ENCODE assay signal across 10 cellular contexts in the genomic region with DNA sequence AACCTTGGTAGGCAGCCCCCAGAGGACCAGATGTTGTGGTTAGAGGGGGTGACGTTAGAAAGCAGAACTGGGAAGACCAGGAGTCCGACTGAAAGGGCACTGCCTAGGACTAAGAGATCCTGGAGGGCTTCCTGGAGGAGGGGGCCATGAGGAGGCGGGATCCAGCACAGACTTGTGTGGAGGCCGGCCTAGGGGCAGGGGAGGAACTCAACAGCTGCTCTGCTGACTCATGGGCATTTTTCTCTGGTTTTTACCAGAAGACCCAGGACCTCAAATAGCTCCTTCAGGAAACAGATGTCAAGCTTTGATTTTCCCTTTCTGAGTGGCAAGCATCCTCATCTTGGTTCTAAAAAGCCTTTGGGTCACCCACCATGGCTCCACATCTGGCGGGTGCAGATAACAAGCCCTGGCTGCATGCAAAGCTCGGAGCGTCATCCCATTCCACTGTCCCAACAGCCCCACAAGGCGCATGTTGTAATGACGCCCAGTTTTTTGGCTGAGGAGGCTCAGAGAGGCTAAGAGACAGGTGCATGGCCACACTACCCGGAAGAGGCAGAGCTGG. TPM values are rescaled to one million over a fixed set of nuclear protein-coding genes. Genes with fewer than 3 reads are reported as not detected.
DNase-seq lines count a peak whose midpoint lies in the region; ATAC-seq and TF ChIP-seq lines count a peak whose summit lies in the region.
"Had no signal": no experiment of that assay in that cellular context is flagged by ENCODE, and none has a peak within 500 bp of the region (broad histone marks: within the 10 kb centered on the region; RNA-seq: fewer than 3 reads in every experiment).

No MANE protein-coding gene starts in this region.

- intact Hi-C loops in CD14-positive monocyte (cut with micrococcal nuclease) (no loop called here), psoas muscle (cut with DNase I) (no loop called here), left ventricle myocardium inferior (cut with micrococcal nuclease) (no loop called here)

- H3K36me3 ChIP-seq in psoas muscle (ENCODE audit: insufficient read depth in 1 of 2, low read depth in 1 of 2) = no peaks in the 10 kb centered on the region
- no peaks in the 10 kb centered on the region for H3K36me3 ChIP-seq in left ventricle myocardium inferior

- peaks cover 0 to 4% (median 2%) of the 10 kb centered on the region in 3 donors for H3K27me3 ChIP-seq in psoas muscle (ENCODE audit: insufficient read depth in 3 of 3, low read length in 2 of 3)
- H3K27me3 ChIP-seq in left ventricle myocardium inferior (ENCODE audit: low read depth) = peaks cover 76% of the 10 kb centered on the region

- DNase-seq in CD14-positive monocyte (ENCODE audit: low spot score) (peak; percentile 30), inferior parietal cortex (ENCODE audit: extremely low spot score) (peak; percentile 2), NCI-H510A (lab: John Stamatoyannopoulos, UW) (no peak), psoas muscle (no peak), left ventricle myocardium inferior (no peak)
- peak; percentile 29 for DNase-seq in activated CD4-positive, CD25-positive, alpha-beta regulatory T cell treated with anti-CD3 and anti-CD28 coated beads, Interleukin-2, amount 50 U/mL, for 72 hours
- DNase-seq: anterior cingulate cortex, HCEC 1CT had no signal

- peak overlapping the region in 1 of 2 donors; percentile 72 for H3K4me3 Mint-ChIP-seq in CD14-positive monocyte

- H3K36me3 Mint-ChIP-seq in CD14-positive monocyte = peaks cover 2 to 5% of the 10 kb centered on the region in 2 donors

- H3K27ac ChIP-seq in psoas muscle = no peak overlapping the region
- H3K27ac ChIP-seq in left ventricle myocardium inferior (replicated peaks) = no peak overlapping the region

- ATAC-seq in GM21360 (IDR thresholded peaks at IDR 0.05; ENCODE audit: unreplicated experiment) (peak; percentile 25), GM18861 (IDR thresholded peaks at IDR 0.05; ENCODE audit: unreplicated experiment) (no peak), psoas muscle (no peak)

- peaks cover 39% of the 10 kb centered on the region for H3K4me1 Mint-ChIP-seq in CD14-positive monocyte

- H3K9me3 Mint-ChIP-seq in CD14-positive monocyte = peaks cover 0 to 7% (median 0%) of the 10 kb centered on the region in 7 donors

- no peak overlapping the region for H3K4me3 ChIP-seq in psoas muscle
- H3K4me3 ChIP-seq in left ventricle myocardium inferior = no peak overlapping the region

- no peak overlapping the region for H3K27ac Mint-ChIP-seq in CD14-positive monocyte

- H3K4me1 ChIP-seq in psoas muscle (no peaks in the 10 kb centered on the region), left ventricle myocardium inferior (no peaks in the 10 kb centered on the region)

- H3K9me3 ChIP-seq in psoas muscle (no peaks in the 10 kb centered on the region), left ventricle myocardium inferior (replicated peaks) (no peaks in the 10 kb centered on the region)

- TF ChIP-seq CTCF in CD14-positive monocyte (IDR thresholded peaks at IDR 0.05) (no peak), psoas muscle (IDR thresholded peaks at IDR 0.05) (no peak), left ventricle myocardium inferior (IDR thresholded peaks at IDR 0.05; ENCODE audit: borderline replicate concordance) (no peak)

- peaks cover 26 to 36% (median 33%) of the 10 kb centered on the region in 3 donors for H3K27me3 Mint-ChIP-seq in CD14-positive monocyte (ENCODE audit: low read depth in 3 of 3)

- 34 to 46% (median 41%) methylated on average over 10 of the region's 10 CpGs for WGBS in psoas muscle, 3 donors

RNA-seq across cellular contexts. Expression of gene IL21R, which starts 29.0 kb away (rescaled TPM):
- polyA plus RNA-seq in CD14-positive monocyte = 1 to 10 TPM; 1.0 to 1.7 TPM
- under 1 TPM in 3 of 4 donors, not detected in 1; 0.08 to 0.15 (median 0.12) TPM for total RNA-seq in psoas muscle
- under 1 TPM in 2 of 3 donors, not detected in 1; 0.01 to 0.05 TPM for polyA plus RNA-seq in psoas muscle
- 0.05 TPM for total RNA-seq in left ventricle myocardium inferior

Comparison
In these comparisons a context has a peak if more than half of its experiments do, and no peak if none do; other contexts are left out.
1. DNase-seq: peak in CD14-positive monocyte (single experiment), activated CD4-positive, CD25-positive, alpha-beta regulatory T cell treated with anti-CD3 and anti-CD28 coated beads, Interleukin-2, amount 50 U/mL, for 72 hours (single experiment) and inferior parietal cortex (single experiment); none in NCI-H510A (single experiment), psoas muscle (0 of 2) and left ventricle myocardium inferior (single experiment).